Comparison of ENCODE assay signal across 1 cellular context in the genomic region with DNA sequence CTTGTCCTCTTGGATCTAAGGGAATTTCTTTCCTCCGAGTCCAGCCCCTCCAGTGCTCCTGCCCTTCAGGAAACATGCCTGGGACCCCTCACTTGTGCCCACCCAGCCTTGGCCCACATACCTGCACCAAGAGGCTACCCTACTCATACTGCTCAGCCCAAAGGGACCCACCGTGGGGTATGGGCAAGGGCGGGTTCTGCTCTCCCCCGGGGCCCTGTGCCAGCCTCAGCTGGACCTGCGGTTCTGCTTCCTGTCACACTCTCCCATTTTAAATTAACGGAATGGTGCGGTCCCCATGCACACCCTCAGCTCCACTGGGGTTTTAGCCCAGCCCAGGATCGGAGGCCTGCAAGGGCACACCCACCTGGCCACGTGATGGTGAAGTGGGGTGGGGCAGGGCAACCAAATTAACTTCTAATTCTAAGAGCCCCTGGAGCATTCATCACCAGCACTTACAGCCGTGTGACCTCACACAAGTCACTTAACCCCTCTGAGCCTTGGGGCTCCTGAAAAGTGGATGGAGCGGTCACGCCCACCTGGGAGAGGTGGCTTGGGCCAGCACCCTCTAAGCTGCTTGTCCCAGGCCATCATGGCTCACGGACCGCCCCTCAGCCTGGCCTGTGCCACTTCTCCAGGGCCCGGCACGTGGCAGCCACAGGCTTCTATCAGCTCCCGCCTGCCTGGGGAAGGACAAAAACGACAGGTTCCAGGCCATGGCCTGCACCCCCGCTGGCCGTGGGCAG.
TF ChIP-seq lines count a peak whose summit lies in the region.

No MANE protein-coding gene starts in this region.

TF ChIP-seq in HEK293, 187 proteins besides CTCF, POLR2A, EP300 and RAD21 (continued from another document):
- peak; percentile 76 for TF ChIP-seq KLF9 (tag by site-specific recombination; IDR thresholded peaks at IDR 0.05; ENCODE audit: low read depth)
- no peak for TF ChIP-seq ZNF366 (tag by site-specific recombination; conservative IDR thresholded peaks at IDR 0.05)
- TF ChIP-seq, protein P1, sequence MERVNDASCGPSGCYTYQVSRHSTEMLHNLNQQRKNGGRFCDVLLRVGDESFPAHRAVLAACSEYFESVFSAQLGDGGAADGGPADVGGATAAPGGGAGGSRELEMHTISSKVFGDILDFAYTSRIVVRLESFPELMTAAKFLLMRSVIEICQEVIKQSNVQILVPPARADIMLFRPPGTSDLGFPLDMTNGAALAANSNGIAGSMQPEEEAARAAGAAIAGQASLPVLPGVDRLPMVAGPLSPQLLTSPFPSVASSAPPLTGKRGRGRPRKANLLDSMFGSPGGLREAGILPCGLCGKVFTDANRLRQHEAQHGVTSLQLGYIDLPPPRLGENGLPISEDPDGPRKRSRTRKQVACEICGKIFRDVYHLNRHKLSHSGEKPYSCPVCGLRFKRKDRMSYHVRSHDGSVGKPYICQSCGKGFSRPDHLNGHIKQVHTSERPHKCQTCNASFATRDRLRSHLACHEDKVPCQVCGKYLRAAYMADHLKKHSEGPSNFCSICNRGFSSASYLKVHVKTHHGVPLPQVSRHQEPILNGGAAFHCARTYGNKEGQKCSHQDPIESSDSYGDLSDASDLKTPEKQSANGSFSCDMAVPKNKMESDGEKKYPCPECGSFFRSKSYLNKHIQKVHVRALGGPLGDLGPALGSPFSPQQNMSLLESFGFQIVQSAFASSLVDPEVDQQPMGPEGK (tag by site-specific recombination; IDR thresholded peaks at IDR 0.05) = peak; percentile 34; the same call in 1 of the 2 replicates
- TF ChIP-seq, protein P2, sequence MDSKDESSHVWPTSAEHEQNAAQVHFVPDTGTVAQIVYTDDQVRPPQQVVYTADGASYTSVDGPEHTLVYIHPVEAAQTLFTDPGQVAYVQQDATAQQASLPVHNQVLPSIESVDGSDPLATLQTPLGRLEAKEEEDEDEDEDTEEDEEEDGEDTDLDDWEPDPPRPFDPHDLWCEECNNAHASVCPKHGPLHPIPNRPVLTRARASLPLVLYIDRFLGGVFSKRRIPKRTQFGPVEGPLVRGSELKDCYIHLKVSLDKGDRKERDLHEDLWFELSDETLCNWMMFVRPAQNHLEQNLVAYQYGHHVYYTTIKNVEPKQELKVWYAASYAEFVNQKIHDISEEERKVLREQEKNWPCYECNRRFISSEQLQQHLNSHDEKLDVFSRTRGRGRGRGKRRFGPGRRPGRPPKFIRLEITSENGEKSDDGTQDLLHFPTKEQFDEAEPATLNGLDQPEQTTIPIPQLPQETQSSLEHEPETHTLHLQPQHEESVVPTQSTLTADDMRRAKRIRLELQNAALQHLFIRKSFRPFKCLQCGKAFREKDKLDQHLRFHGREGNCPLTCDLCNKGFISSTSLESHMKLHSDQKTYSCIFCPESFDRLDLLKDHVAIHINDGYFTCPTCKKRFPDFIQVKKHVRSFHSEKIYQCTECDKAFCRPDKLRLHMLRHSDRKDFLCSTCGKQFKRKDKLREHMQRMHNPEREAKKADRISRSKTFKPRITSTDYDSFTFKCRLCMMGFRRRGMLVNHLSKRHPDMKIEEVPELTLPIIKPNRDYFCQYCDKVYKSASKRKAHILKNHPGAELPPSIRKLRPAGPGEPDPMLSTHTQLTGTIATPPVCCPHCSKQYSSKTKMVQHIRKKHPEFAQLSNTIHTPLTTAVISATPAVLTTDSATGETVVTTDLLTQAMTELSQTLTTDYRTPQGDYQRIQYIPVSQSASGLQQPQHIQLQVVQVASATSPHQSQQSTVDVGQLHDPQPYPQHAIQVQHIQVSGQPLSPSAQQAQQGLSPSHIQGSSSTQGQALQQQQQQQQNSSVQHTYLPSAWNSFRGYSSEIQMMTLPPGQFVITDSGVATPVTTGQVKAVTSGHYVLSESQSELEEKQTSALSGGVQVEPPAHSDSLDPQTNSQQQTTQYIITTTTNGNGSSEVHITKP (tag by site-specific recombination; IDR thresholded peaks at IDR 0.05) = peak; percentile 54
- no peak for TF ChIP-seq OSR2 (tag by site-specific recombination; IDR thresholded peaks at IDR 0.05)
- 0 out of 2 replicates have a peak, but pooled peaks have one; percentile 25 for TF ChIP-seq GLIS2 (tag by site-specific recombination; IDR thresholded peaks at IDR 0.05)
- peak; percentile 77 for TF ChIP-seq KLF10 (tag by site-specific recombination; IDR thresholded peaks at IDR 0.05)
- TF ChIP-seq ZIC2 (tag by site-specific recombination; IDR thresholded peaks at IDR 0.05) = peak; percentile 71
- TF ChIP-seq, protein P3, sequence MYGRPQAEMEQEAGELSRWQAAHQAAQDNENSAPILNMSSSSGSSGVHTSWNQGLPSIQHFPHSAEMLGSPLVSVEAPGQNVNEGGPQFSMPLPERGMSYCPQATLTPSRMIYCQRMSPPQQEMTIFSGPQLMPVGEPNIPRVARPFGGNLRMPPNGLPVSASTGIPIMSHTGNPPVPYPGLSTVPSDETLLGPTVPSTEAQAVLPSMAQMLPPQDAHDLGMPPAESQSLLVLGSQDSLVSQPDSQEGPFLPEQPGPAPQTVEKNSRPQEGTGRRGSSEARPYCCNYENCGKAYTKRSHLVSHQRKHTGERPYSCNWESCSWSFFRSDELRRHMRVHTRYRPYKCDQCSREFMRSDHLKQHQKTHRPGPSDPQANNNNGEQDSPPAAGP (tag by site-specific recombination; IDR thresholded peaks at IDR 0.05) = 0 out of 2 replicates have a peak, but pooled peaks have one; percentile 18
- no peak for TF ChIP-seq ZNF621 (tag by site-specific recombination; IDR thresholded peaks at IDR 0.05)
- TF ChIP-seq ZNF169 (tag by site-specific recombination; IDR thresholded peaks at IDR 0.05) = no peak
- peak; percentile 77; the same call in 1 of the 2 replicates for TF ChIP-seq ZNF223 (tag by site-specific recombination; IDR thresholded peaks at IDR 0.05)
- TF ChIP-seq KLF1 (tag by site-specific recombination; IDR thresholded peaks at IDR 0.05) = peak; percentile 92
